Comparison of ENCODE assay signal across 8 cellular contexts in the genomic region with DNA sequence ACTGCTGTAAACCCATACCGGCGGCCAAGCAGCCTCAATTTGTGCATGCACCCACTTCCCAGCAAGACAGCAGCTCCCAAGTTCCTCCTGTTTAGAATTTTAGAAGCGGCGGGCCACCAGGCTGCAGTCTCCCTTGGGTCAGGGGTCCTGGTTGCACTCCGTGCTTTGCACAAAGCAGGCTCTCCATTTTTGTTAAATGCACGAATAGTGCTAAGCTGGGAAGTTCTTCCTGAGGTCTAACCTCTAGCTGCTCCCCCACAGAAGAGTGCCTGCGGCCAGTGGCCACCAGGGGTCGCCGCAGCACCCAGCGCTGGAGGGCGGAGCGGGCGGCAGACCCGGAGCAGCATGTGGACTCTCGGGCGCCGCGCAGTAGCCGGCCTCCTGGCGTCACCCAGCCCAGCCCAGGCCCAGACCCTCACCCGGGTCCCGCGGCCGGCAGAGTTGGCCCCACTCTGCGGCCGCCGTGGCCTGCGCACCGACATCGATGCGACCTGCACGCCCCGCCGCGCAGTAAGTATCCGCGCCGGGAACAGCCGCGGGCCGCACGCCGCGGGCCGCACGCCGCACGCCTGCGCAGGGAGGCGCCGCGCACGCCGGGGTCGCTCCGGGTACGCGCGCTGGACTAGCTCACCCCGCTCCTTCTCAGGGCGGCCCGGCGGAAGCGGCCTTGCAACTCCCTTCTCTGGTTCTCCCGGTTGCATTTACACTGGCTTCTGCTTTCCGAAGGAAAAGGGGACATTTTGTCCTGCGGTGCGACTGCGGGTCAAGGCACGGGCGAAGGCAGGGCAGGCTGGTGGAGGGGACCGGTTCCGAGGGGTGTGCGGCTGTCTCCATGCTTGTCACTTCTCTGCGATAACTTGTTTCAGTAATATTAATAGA. TPM values are rescaled to one million over a fixed set of nuclear protein-coding genes. Genes with fewer than 3 reads are reported as not detected.
DNase-seq lines count a peak whose midpoint lies in the region; ATAC-seq and TF ChIP-seq lines count a peak whose summit lies in the region.

Gene FXN, plus strand, starts transcription at position 315 of the 879 bp plus-strand sequence. Its CDS starts 31 bp downstream, at position 346.

- peaks cover 3 to 25% (median 3%) of the 10 kb centered on the region in 3 donors for H3K4me1 ChIP-seq in gastroesophageal sphincter
- peaks cover 13% of the 10 kb centered on the region for H3K4me1 ChIP-seq in testis

- TF ChIP-seq POLR2A in gastroesophageal sphincter (IDR thresholded peaks at IDR 0.05) (peak; percentile 46 to 55), testis (IDR thresholded peaks at IDR 0.05) (no peak)

- intact Hi-C loops in testis (cut with DNase I; ENCODE audit: low total_unique reads), result no loop called here

- WGBS in gastroesophageal sphincter (ENCODE audit: low coverage in 1 of 2), 2 donors, result 2% methylated on average over 7 of the region's 75 CpGs; no CpG with 5 or more reads in 1 of the 2 donors
- WGBS in testis, 2 donors, result 1 to 2% methylated on average over 14 to 65 of the region's 75 CpGs

- in situ Hi-C loops in SK-MEL-5 (cut with HindIII; ENCODE audit: low pct_unique_long_range_greater_than_20kb, low sequenced_read_pairs), result no loop called here

- peak; percentile 78 for DNase-seq in EL
- DNase-seq in KG1 (lab: John Stamatoyannopoulos, UW), result peak; percentile 59
- DNase-seq in SK-MEL-5 (ENCODE audit: low read depth, low spot score), result peak; percentile 79
- DNase-seq in activated naive CD4-positive, alpha-beta T cell treated with Interleukin-2 at 50 U/mL for 16 hours, result peak; percentile 86
- DNase-seq in occipital lobe (lab: John Stamatoyannopoulos, UW), result peak; percentile 66
- peak; percentile 87 for DNase-seq in testis

- H3K9me3 ChIP-seq in gastroesophageal sphincter (no peaks in the 10 kb centered on the region), testis (no peaks in the 10 kb centered on the region)

- TF ChIP-seq EP300 in gastroesophageal sphincter (IDR thresholded peaks at IDR 0.05), result no peak

- no peaks in the 10 kb centered on the region for H3K27me3 ChIP-seq in gastroesophageal sphincter
- H3K27me3 ChIP-seq in testis, result no peaks in the 10 kb centered on the region

- TF ChIP-seq CTCF in gastroesophageal sphincter (IDR thresholded peaks at IDR 0.05) (peak; percentile 95 to 98 (median 97)), testis (IDR thresholded peaks at IDR 0.05) (peak; percentile 95 to 97 (median 97))

- H3K27ac ChIP-seq in gastroesophageal sphincter, result peak within 1 kb of the TSS; percentile 24 to 92 (median 90)
- peak within 1 kb of the TSS; percentile 83 to 85 for H3K27ac ChIP-seq in testis

- no peaks in the 10 kb centered on the region for H3K36me3 ChIP-seq in gastroesophageal sphincter
- H3K36me3 ChIP-seq in testis (ENCODE audit: low read depth, missing control alignments), result no peaks in the 10 kb centered on the region

- peak within 1 kb of the TSS; percentile 51 to 80 for H3K4me3 ChIP-seq in gastroesophageal sphincter
- H3K4me3 ChIP-seq in testis, result peak within 1 kb of the TSS; percentile 71 to 73

- ATAC-seq in GM21723 (IDR thresholded peaks at IDR 0.05; ENCODE audit: unreplicated experiment) (peak; percentile 95), gastroesophageal sphincter (peak; percentile 93)

RNA-seq across cellular contexts. Expression of gene FXN, which starts in this region (rescaled TPM):
- total RNA-seq in SK-MEL-5 (2014; rRNA removed; shearing (Covaris generic)), result 6.8 and 14.2 TPM in 2 replicates
- polyA plus RNA-seq in SK-MEL-5 (2015; cell fraction: cytosol; rRNA removed), result 35.7 and 51.7 TPM in 2 replicates
- polyA plus RNA-seq in SK-MEL-5 (2015; cell fraction: nucleus; rRNA removed), result 4.1 and 11.1 TPM in 2 replicates
- total RNA-seq in gastroesophageal sphincter (10 to 100 TPM in 2 of 4 donors, 1 to 10 TPM in 2; 4.6 to 13.2 (median 8.1) TPM), occipital lobe (1.1 TPM), testis (10 to 100 TPM; 14.5 to 29.4 TPM)
- 19.7 TPM for polyA plus RNA-seq in testis (ENCODE audit: insufficient read depth, low read depth, low replicate concordance)

Comparison
In these comparisons a context has a peak if more than half of its experiments do, and no peak if none do; other contexts are left out.
1. Peak in every context shown above with its lines: DNase-seq, ATAC-seq, H3K4me3 ChIP-seq and H3K27ac ChIP-seq.